In genomic region chr1:241181971-241182370, GRCh38 we compare ENCODE assay signal across 9 cellular contexts.
"Had no signal": no experiment of that assay in that cellular context is flagged by ENCODE, and none has a peak within 500 bp of the region (broad histone marks: within the 10 kb centered on the region; RNA-seq: fewer than 3 reads in every experiment).

No MANE protein-coding gene starts in this region.

- H3K36me3 ChIP-seq: HAP-1 had no signal

- H3K9ac ChIP-seq: GM23248 had no signal

- H3K9me3 ChIP-seq: HAP-1 had no signal

- H3K4me3 Mint-ChIP-seq: HFFc6, IgD-negative memory B cell had no signal

- DNase-seq: GM23248, GOT3, H7, HFFc6 had no signal

- H3K9me3 Mint-ChIP-seq: HFFc6 had no signal

- H3K4me3 ChIP-seq: GM23248, HAP-1 had no signal

- H3K27ac ChIP-seq: GM23248, HL-60 had no signal

- H3K4me1 ChIP-seq: HAP-1 had no signal

- H3K27ac Mint-ChIP-seq: HFFc6, IgD-negative memory B cell had no signal

- ATAC-seq: HCT116, HepG2 had no signal

- H3K4me1 Mint-ChIP-seq: IgD-negative memory B cell had no signal

- H2AFZ ChIP-seq: GM23248 had no signal
